Comparison of ENCODE assay signal across 8 cellular contexts in genomic region chr16:22188595-22189442, GRCh38. TPM values are rescaled to one million over a fixed set of nuclear protein-coding genes. Genes with fewer than 3 reads are reported as not detected.
DNase-seq lines count a peak whose midpoint lies in the region; FAIRE-seq and TF ChIP-seq lines count a peak whose summit lies in the region.

No MANE protein-coding gene starts in this region.

- H4K91ac ChIP-seq in neuronal stem cell (ENCODE audit: low read depth, low read length, poor library complexity), result no peak overlapping the region

- CTCF ChIA-PET in CD4-positive, alpha-beta memory T cell (lab: Charles Lee; ENCODE audit: partially characterized antibody), result interaction anchor here (0.8 to 5.0 kb wide), 36 partner anchors 12 to 543 kb away, joined by 3 to 172 read pairs (median 5); partner anchors contain the start of genes EEF2K, MOSMO, PDZD9 and POLR3E
- CTCF ChIA-PET in endothelial cell of umbilical vein (lab: Charles Lee), result interaction anchor here (0.5 to 4.4 kb wide), 60 partner anchors 9 to 532 kb away, joined by 3 to 99 read pairs (median 4); partner anchors contain the start of genes EEF2K, MOSMO, PDZD9 and UQCRC2

- no peaks in the 10 kb centered on the region for H3K27me3 Mint-ChIP-seq in CD4-positive, alpha-beta memory T cell

- H3K4me2 ChIP-seq in endothelial cell of umbilical vein (ENCODE audit: insufficient read depth, low read length) (peak overlapping the region; percentile 63), neuronal stem cell (ENCODE audit: insufficient read depth, low read length, poor library complexity, severe bottlenecking) (no peak overlapping the region)

- H3K4me1 Mint-ChIP-seq in CD4-positive, alpha-beta memory T cell, result peaks cover 36 to 62% (median 45%) of the 10 kb centered on the region in 4 donors

- H2BK12ac ChIP-seq in neuronal stem cell (ENCODE audit: low read length), result no peak overlapping the region

- H3K9ac ChIP-seq in endothelial cell of umbilical vein (replicated peaks; ENCODE audit: extremely low read depth, insufficient read depth, low read length) (no peak overlapping the region), muscle layer of colon (ENCODE audit: low read length) (no peak overlapping the region), neuronal stem cell (ENCODE audit: low read depth, low read length, poor library complexity) (no peak overlapping the region)

- H3K36me3 ChIP-seq in CD4-positive, alpha-beta memory T cell (ENCODE audit: insufficient read depth, low read length), result no peaks in the 10 kb centered on the region
- H3K36me3 ChIP-seq in endothelial cell of umbilical vein (ENCODE audit: control insufficient read depth in 2 of 2, extremely low read depth in 1 of 2, insufficient read depth in 2 of 2, low read length in 2 of 2) (no peaks in the 10 kb centered on the region), muscle layer of colon (ENCODE audit: insufficient read depth, low read length) (no peaks in the 10 kb centered on the region), neuronal stem cell (replicated peaks in 1 of 2; ENCODE audit: control insufficient read depth in 2 of 2, insufficient read depth in 2 of 2, low read length in 2 of 2) (no peaks in the 10 kb centered on the region)

- POLR2A ChIA-PET in CD4-positive, alpha-beta memory T cell (lab: Charles Lee; ENCODE audit: partially characterized antibody), result interaction anchor here (0.9 to 9.9 kb wide), 18 partner anchors 9 to 669 kb away, joined by 3 to 196 read pairs (median 9); partner anchors contain the start of genes EEF2K, MOSMO, PDZD9 and POLR3E
- POLR2A ChIA-PET in endothelial cell of umbilical vein (lab: Charles Lee), result interaction anchor here (1.0 kb wide), 2 partner anchors 178 to 235 kb away, joined by 5 to 6 read pairs; partner anchors contain the start of gene UQCRC2

- H2AK5ac ChIP-seq in neuronal stem cell (ENCODE audit: low read depth, low read length), result no peak overlapping the region

- H3K27ac ChIP-seq in CD4-positive, alpha-beta memory T cell (ENCODE audit: low read depth, low read length), result peak overlapping the region; percentile 95
- H3K27ac ChIP-seq in endothelial cell of umbilical vein (ENCODE audit: insufficient read depth, low read depth, low read length), result peak overlapping the region; percentile 9
- peak overlapping the region; percentile 36 for H3K27ac ChIP-seq in muscle layer of colon (ENCODE audit: low read depth, low read length)
- no peak overlapping the region for H3K27ac ChIP-seq in neuronal stem cell (replicated peaks; ENCODE audit: low read length)

- H2AFZ ChIP-seq in endothelial cell of umbilical vein (ENCODE audit: low read depth, low read length) (peak overlapping the region; percentile 16), neuronal stem cell (ENCODE audit: low read length) (no peak overlapping the region)

- H3K18ac ChIP-seq in neuronal stem cell (ENCODE audit: low read length), result no peak overlapping the region

- FAIRE-seq in HTR-8/SVneo (lab: Jason Lieb, UNC), result no peak
- peak; percentile 91 for FAIRE-seq in endothelial cell of umbilical vein (lab: Jason Lieb, UNC)

- peaks cover 4 to 14% of the 10 kb centered on the region in 2 donors for H3K36me3 Mint-ChIP-seq in CD4-positive, alpha-beta memory T cell

- peak overlapping the region; percentile 82 to 98 (median 94) for H3K4me3 Mint-ChIP-seq in CD4-positive, alpha-beta memory T cell

- H2BK5ac ChIP-seq in neuronal stem cell (ENCODE audit: low read length), result no peak overlapping the region

- H2BK120ac ChIP-seq in neuronal stem cell (ENCODE audit: low read depth, low read length), result no peak overlapping the region

- H3K9me1 ChIP-seq in endothelial cell of umbilical vein (replicated peaks; ENCODE audit: control insufficient read depth, extremely low read depth, insufficient read depth, low read length), result no peaks in the 10 kb centered on the region

- H3K79me2 ChIP-seq in endothelial cell of umbilical vein (ENCODE audit: control insufficient read depth, insufficient read depth, low read length), result no peaks in the 10 kb centered on the region

- H3K4me3 ChIP-seq in CD4-positive, alpha-beta memory T cell (ENCODE audit: low read length in 2 of 2), result peak overlapping the region in 1 of 2 donors; percentile 69
- no peak overlapping the region for H3K4me3 ChIP-seq in endothelial cell of umbilical vein (replicated peaks in 1 of 3; ENCODE audit: insufficient read depth in 1 of 3, low read depth in 1 of 3, low read length in 3 of 3)
- H3K4me3 ChIP-seq in muscle layer of colon (ENCODE audit: low read depth in 1 of 2, low read length in 2 of 2), result no peak overlapping the region
- H3K4me3 ChIP-seq in neuronal stem cell (ENCODE audit: low read length in 2 of 2), result no peak overlapping the region

- peak overlapping the region; percentile 99 to 100 (median 100) for H3K27ac Mint-ChIP-seq in CD4-positive, alpha-beta memory T cell

- H3K79me1 ChIP-seq in neuronal stem cell (ENCODE audit: low read depth, low read length), result no peaks in the 10 kb centered on the region

- H3K23ac ChIP-seq in neuronal stem cell (ENCODE audit: low read depth, low read length, poor library complexity), result no peak overlapping the region

- no TSS peak for BruUV-seq in endothelial cell of umbilical vein (replicated peaks; lab: Mats Ljungman, UMichigan)

- H2BK15ac ChIP-seq in neuronal stem cell (ENCODE audit: low read length), result no peak overlapping the region

- no peaks in the 10 kb centered on the region for H3K27me3 ChIP-seq in CD4-positive, alpha-beta memory T cell (ENCODE audit: insufficient read depth, low read length)
- H3K27me3 ChIP-seq in endothelial cell of umbilical vein (ENCODE audit: control insufficient read depth in 2 of 2, insufficient read depth in 2 of 2, low read length in 2 of 2) (no peaks in the 10 kb centered on the region), muscle layer of colon (ENCODE audit: control insufficient read depth in 1 of 2, insufficient read depth in 2 of 2, low read length in 2 of 2) (no peaks in the 10 kb centered on the region), neuronal stem cell (ENCODE audit: control insufficient read depth in 3 of 3, insufficient read depth in 3 of 3, low read depth in 1 of 3, low read length in 3 of 3) (peaks cover 0 to 12% (median 6%) of the 10 kb centered on the region in 3 experiments)

- H3K4ac ChIP-seq in neuronal stem cell (ENCODE audit: low read length), result no peak overlapping the region

- no peaks in the 10 kb centered on the region for H3K9me3 ChIP-seq in CD4-positive, alpha-beta memory T cell (ENCODE audit: control insufficient read depth in 1 of 2, low read length in 2 of 2)
- no peaks in the 10 kb centered on the region for H3K9me3 ChIP-seq in endothelial cell of umbilical vein (replicated peaks; ENCODE audit: control insufficient read depth, insufficient read depth, low read length)
- no peaks in the 10 kb centered on the region for H3K9me3 ChIP-seq in muscle layer of colon (ENCODE audit: low read length)
- no peaks in the 10 kb centered on the region for H3K9me3 ChIP-seq in neuronal stem cell (replicated peaks in 1 of 2; ENCODE audit: control insufficient read depth in 2 of 2, insufficient read depth in 1 of 2, low read depth in 1 of 2, low read length in 2 of 2)

- peaks cover 0 to 4% (median 0%) of the 10 kb centered on the region in 8 donors for H3K9me3 Mint-ChIP-seq in CD4-positive, alpha-beta memory T cell

- intact Hi-C loops in CD4-positive, alpha-beta memory T cell (cut with micrococcal nuclease), result loop anchor here (1.0 to 10.0 kb wide), 4 partner anchors 92 to 364 kb away; partner anchors contain the start of gene PDZD9
- intact Hi-C loops in endothelial cell of umbilical vein (cut with micrococcal nuclease), result loop anchor here (1.0 kb wide), 4 partner anchors 90 to 238 kb away; partner anchors contain the start of gene PDZD9

- no peak for TF ChIP-seq POLR2A in endothelial cell of umbilical vein (IDR thresholded peaks at IDR 0.05; ENCODE audit: low read depth, low read length)

- peak; percentile 67 to 81 (median 76) for DNase-seq in CD4-positive, alpha-beta memory T cell
- DNase-seq in HTR-8/SVneo (ENCODE audit: insufficient read length, low spot score) (peak; percentile 62), NOMO-1 treated with DMSO at 0.1 percent for 48 hours (lab: John Stamatoyannopoulos, UW; ENCODE audit: unreplicated experiment) (peak; percentile 78), endothelial cell of umbilical vein (ENCODE audit: low read depth, low spot score) (peak; percentile 89), neuronal stem cell (ENCODE audit: low spot score) (no peak)
- peak; percentile 66 for DNase-seq in activated CD8-positive, alpha-beta memory T cell treated with anti-CD3 and anti-CD28 coated beads, Interleukin-2, amount 50 U/mL, for 48 hours
- DNase-seq in stimulated activated naive CD4-positive, alpha-beta T cell (lab: John Stamatoyannopoulos, UW), result peak; percentile 21 to 76 (median 64)

- H4K8ac ChIP-seq in neuronal stem cell (ENCODE audit: low read depth, low read length), result no peak overlapping the region

- H3K4me1 ChIP-seq in CD4-positive, alpha-beta memory T cell (ENCODE audit: insufficient read depth, low read length), result peaks cover 52% of the 10 kb centered on the region
- peaks cover 43% of the 10 kb centered on the region for H3K4me1 ChIP-seq in endothelial cell of umbilical vein (ENCODE audit: control insufficient read depth, extremely low read depth, insufficient read depth, low read length)
- H3K4me1 ChIP-seq in muscle layer of colon (ENCODE audit: insufficient read depth, low read length), result peaks cover 32% of the 10 kb centered on the region
- H3K4me1 ChIP-seq in neuronal stem cell (ENCODE audit: control insufficient read depth in 2 of 2, insufficient read depth in 1 of 2, low read depth in 1 of 2, low read length in 2 of 2), result peaks cover 0 to 4% of the 10 kb centered on the region in 2 donors

- H3K14ac ChIP-seq in neuronal stem cell (ENCODE audit: low read length), result no peak overlapping the region

- no peaks in the 10 kb centered on the region for H4K20me1 ChIP-seq in endothelial cell of umbilical vein (replicated peaks; ENCODE audit: control insufficient read depth, extremely low read depth, insufficient read depth, low read length)

- TF ChIP-seq CTCF in endothelial cell of umbilical vein (IDR thresholded peaks at IDR 0.05; ENCODE audit: extremely low read depth in 1 of 2, insufficient read depth in 1 of 2, low read depth in 1 of 2, low read length in 2 of 2), result peak; percentile 78 to 80

- dilution Hi-C loops in endothelial cell of umbilical vein (cut with MboI; ENCODE audit: extremely low pct_ligation_motif_present, low sequenced_read_pairs), result no loop called here

- WGBS in neuronal stem cell (ENCODE audit: extremely low coverage in 2 of 2, insufficient read length in 2 of 2, insufficient replicate concordance in 1 of 2), 2 donors, result no CpG with 5 or more reads among the region's 8 CpGs

RNA-seq across cellular contexts. Expression of gene EEF2K, which starts 17.3 kb away (rescaled TPM):
- 10 to 100 TPM; 19.1 to 20.7 TPM for total RNA-seq in CD4-positive, alpha-beta memory T cell
- 1 to 10 TPM in 1 of 2 donors, under 1 TPM in 1; 0.77 to 3.9 TPM for polyA plus RNA-seq in CD4-positive, alpha-beta memory T cell
- total RNA-seq in endothelial cell of umbilical vein, result 44.1 and 48.6 TPM in 2 replicates
- 16.0 and 18.4 TPM in 2 replicates for polyA plus RNA-seq in endothelial cell of umbilical vein
- polyA plus RNA-seq in endothelial cell of umbilical vein (2011; cell fraction: cytosol; rRNA removed), result 19.7 and 20.7 TPM in 2 replicates
- polyA plus RNA-seq in endothelial cell of umbilical vein (2011; cell fraction: nucleus; rRNA removed), result 58.3 and 61.0 TPM in 2 replicates
- polyA plus RNA-seq in endothelial cell of umbilical vein (2012), result 13.6 and 15.5 TPM in 2 replicates
- 39.5 and 48.7 TPM in 2 replicates for polyA minus RNA-seq in endothelial cell of umbilical vein
- 14.5 TPM for polyA minus RNA-seq in endothelial cell of umbilical vein (2011; cell fraction: cytosol; rRNA and poly(A)+ RNA removed)
- 22.4 and 29.9 TPM in 2 replicates for polyA minus RNA-seq in endothelial cell of umbilical vein (2011; cell fraction: nucleus; rRNA and poly(A)+ RNA removed)
- 6.4 TPM for polyA plus RNA-seq in neuronal stem cell (2013, experiment 1 of 2)
- polyA plus RNA-seq in neuronal stem cell (2013, experiment 2 of 2), result 7.4 TPM

RNA-seq across cellular contexts. Expression of gene SDR42E2, which starts 26.5 kb away (rescaled TPM):
- total RNA-seq in CD4-positive, alpha-beta memory T cell, result under 1 TPM; 0.55 to 0.73 TPM
- under 1 TPM; 0.11 to 0.88 TPM for polyA plus RNA-seq in CD4-positive, alpha-beta memory T cell
- total RNA-seq in endothelial cell of umbilical vein, result 0.13 and 0.21 TPM in 2 replicates
- 0.03 TPM in 2 replicates for polyA plus RNA-seq in endothelial cell of umbilical vein
- 0.01 TPM in 1 of 2 replicates, not detected in the other for polyA plus RNA-seq in endothelial cell of umbilical vein (2011; cell fraction: cytosol; rRNA removed)
- polyA plus RNA-seq in endothelial cell of umbilical vein (2011; cell fraction: nucleus; rRNA removed), result 0.11 and 0.17 TPM in 2 replicates
- not detected in 2 replicates for polyA plus RNA-seq in endothelial cell of umbilical vein (2012)
- polyA minus RNA-seq in endothelial cell of umbilical vein, result 0.12 TPM in 1 of 2 replicates, not detected in the other
- not detected for polyA minus RNA-seq in endothelial cell of umbilical vein (2011; cell fraction: cytosol; rRNA and poly(A)+ RNA removed)
- 0.53 and 0.63 TPM in 2 replicates for polyA minus RNA-seq in endothelial cell of umbilical vein (2011; cell fraction: nucleus; rRNA and poly(A)+ RNA removed)
- polyA plus RNA-seq in neuronal stem cell (2013, experiment 1 of 2), result 0.03 TPM
- polyA plus RNA-seq in neuronal stem cell (2013, experiment 2 of 2), result 0.01 TPM
